11 cellular contexts compared by ENCODE assay signal in genomic region chr10:43822509-43823236, GRCh38.
A peak's percentile ranks its signal among the peaks of the same experiment; 100 is the strongest.
DNase-seq lines count a peak whose midpoint lies in the region; TF ChIP-seq lines count a peak whose summit lies in the region.
"Had no signal": no experiment of that assay in that cellular context is flagged by ENCODE, and none has a peak within 500 bp of the region (broad histone marks: within the 10 kb centered on the region; RNA-seq: fewer than 3 reads in every experiment).

No MANE protein-coding gene starts in this region.

- H3K36me3 ChIP-seq in subcutaneous abdominal adipose tissue (ENCODE audit: control insufficient read depth in 5 of 5, insufficient read depth in 5 of 5, low read length in 5 of 5) (no peaks in the 10 kb centered on the region), adrenal gland (replicated peaks in 1 of 2) (no peaks in the 10 kb centered on the region)

- H3K27me3 ChIP-seq in subcutaneous abdominal adipose tissue (ENCODE audit: control insufficient read depth in 5 of 5, insufficient read depth in 4 of 5, low read length in 5 of 5) (no peaks in the 10 kb centered on the region), adrenal gland (no peaks in the 10 kb centered on the region)

- TF ChIP-seq CTCF in HFFc6 (IDR thresholded peaks at IDR 0.05) (no peak), foreskin fibroblast (IDR thresholded peaks at IDR 0.05; ENCODE audit: low read depth, low read length) (no peak), CD14-positive monocyte (IDR thresholded peaks at IDR 0.05) (no peak), adrenal gland (IDR thresholded peaks at IDR 0.05) (no peak)

- H3K27me3 Mint-ChIP-seq in activated T-cell treated with anti-CD3 and anti-CD28 coated beads, Interleukin-2, amount 50 U/mL, for 24 hours = no peaks in the 10 kb centered on the region
- H3K27me3 Mint-ChIP-seq in HFFc6 (ENCODE audit: insufficient read depth) (peaks cover 1% of the 10 kb centered on the region; the same call in 1 of the 2 replicates), CD14-positive monocyte (ENCODE audit: low read depth in 3 of 3) (peaks cover 9 to 17% (median 16%) of the 10 kb centered on the region in 3 donors)

- H3K27ac ChIP-seq in subcutaneous abdominal adipose tissue (ENCODE audit: low read depth, low read length) (peak overlapping the region; percentile 50), adrenal gland (no peak overlapping the region)
- H3K27ac ChIP-seq: epithelial cell of prostate, HL-60 had no signal

- DNase-seq in activated T-cell treated with anti-CD3 and anti-CD28 coated beads, Interleukin-2, amount 50 U/mL, for 24 hours = no peak
- DNase-seq in activated T-cell treated with anti-CD3 and anti-CD28 coated beads for 4 hours (no peak), HFFc6 (no peak), foreskin fibroblast (peak; percentile 36 to 58), CD14-positive monocyte (ENCODE audit: low spot score) (no peak), adrenal gland (no peak), NCI-H1105 treated with DMSO at 0.1 percent for 48 hours (lab: John Stamatoyannopoulos, UW) (no peak)
- DNase-seq: HCEC 1CT had no signal

- no peaks in the 10 kb centered on the region for H3K9me3 Mint-ChIP-seq in activated T-cell treated with anti-CD3 and anti-CD28 coated beads, Interleukin-2, amount 50 U/mL, for 24 hours
- H3K9me3 Mint-ChIP-seq in HFFc6 (peaks cover 2% of the 10 kb centered on the region), CD14-positive monocyte (peaks cover 0 to 7% (median 5%) of the 10 kb centered on the region in 7 donors)

- peaks cover 34% of the 10 kb centered on the region for H3K4me1 Mint-ChIP-seq in activated T-cell treated with anti-CD3 and anti-CD28 coated beads, Interleukin-2, amount 50 U/mL, for 24 hours (ENCODE audit: low read depth)
- H3K4me1 Mint-ChIP-seq in HFFc6 (ENCODE audit: low read depth) (peaks cover 63% of the 10 kb centered on the region), CD14-positive monocyte (no peaks in the 10 kb centered on the region)

- H3K4me1 ChIP-seq in subcutaneous abdominal adipose tissue (ENCODE audit: control insufficient read depth in 5 of 5, insufficient read depth in 5 of 5, low read length in 5 of 5) = peaks cover 0 to 44% (median 39%) of the 10 kb centered on the region in 5 donors
- H3K4me1 ChIP-seq in adrenal gland (replicated peaks in 1 of 2) = peaks cover 0 to 22% of the 10 kb centered on the region in 2 donors

- WGBS in adrenal gland, 4 donors = 79 to 82% (median 79%) methylated on average over 9 of the region's 9 CpGs

- peak overlapping the region; percentile 26 for H3K27ac Mint-ChIP-seq in activated T-cell treated with anti-CD3 and anti-CD28 coated beads, Interleukin-2, amount 50 U/mL, for 24 hours
- H3K27ac Mint-ChIP-seq in HFFc6 (peak overlapping the region; percentile 72), CD14-positive monocyte (no peak overlapping the region)

- intact Hi-C loops in CD14-positive monocyte (cut with micrococcal nuclease) = no loop called here
- intact Hi-C loops in adrenal gland (cut with DNase I) = no loop called here

- H3K36me3 Mint-ChIP-seq in activated T-cell treated with anti-CD3 and anti-CD28 coated beads, Interleukin-2, amount 50 U/mL, for 24 hours (ENCODE audit: low read depth) = no peaks in the 10 kb centered on the region
- peaks cover 9% of the 10 kb centered on the region for H3K36me3 Mint-ChIP-seq in HFFc6 (ENCODE audit: low read depth)
- H3K36me3 Mint-ChIP-seq in CD14-positive monocyte = no peaks in the 10 kb centered on the region

- H3K4me3 ChIP-seq in foreskin fibroblast (ENCODE audit: low read depth in 1 of 2, low read length in 2 of 2) (no peak overlapping the region), subcutaneous abdominal adipose tissue (ENCODE audit: low read depth in 1 of 5, low read length in 5 of 5) (no peak overlapping the region), adrenal gland (no peak overlapping the region)

- no peak overlapping the region for H3K4me3 Mint-ChIP-seq in activated T-cell treated with anti-CD3 and anti-CD28 coated beads, Interleukin-2, amount 50 U/mL, for 24 hours
- peak overlapping the region; percentile 39; the same call in 1 of the 2 replicates for H3K4me3 Mint-ChIP-seq in HFFc6
- H3K4me3 Mint-ChIP-seq in CD14-positive monocyte = no peak overlapping the region

- no peaks in the 10 kb centered on the region for H3K9me3 ChIP-seq in subcutaneous abdominal adipose tissue (ENCODE audit: control insufficient read depth in 5 of 5, low read length in 5 of 5)
- no peaks in the 10 kb centered on the region for H3K9me3 ChIP-seq in adrenal gland (replicated peaks in 1 of 3)

- TF ChIP-seq POLR2A in adrenal gland (IDR thresholded peaks at IDR 0.05) = no peak

- H3K9ac ChIP-seq in subcutaneous abdominal adipose tissue (ENCODE audit: low read length in 5 of 5) = no peak overlapping the region

Comparison
In these comparisons a context has a peak if more than half of its experiments do, and no peak if none do; other contexts are left out.
1. DNase-seq: peak in foreskin fibroblast (2 of 2); none in activated T-cell treated with anti-CD3 and anti-CD28 coated beads, Interleukin-2, amount 50 U/mL, for 24 hours (single experiment), activated T-cell treated with anti-CD3 and anti-CD28 coated beads for 4 hours (single experiment), HFFc6 (single experiment), CD14-positive monocyte (single experiment), adrenal gland (0 of 7) and NCI-H1105 treated with DMSO at 0.1 percent for 48 hours (single experiment).
2. H3K27ac Mint-ChIP-seq: peak in activated T-cell treated with anti-CD3 and anti-CD28 coated beads, Interleukin-2, amount 50 U/mL, for 24 hours (single experiment) and HFFc6 (single experiment); none in CD14-positive monocyte (0 of 7).